ENCODE assay signal across 8 cellular contexts in genomic region chr12:103495158-103495782, GRCh38. TPM values are rescaled to one million over a fixed set of nuclear protein-coding genes. Genes with fewer than 3 reads are reported as not detected.
DNase-seq lines count a peak whose midpoint lies in the region; ATAC-seq, FAIRE-seq and TF ChIP-seq lines count a peak whose summit lies in the region.

No MANE protein-coding gene starts in this region.

- FAIRE-seq in D721Med (lab: Jason Lieb, UNC): no peak

- H3K9ac ChIP-seq in colonic mucosa (ENCODE audit: low read depth in 2 of 2, low read length in 2 of 2): no peak overlapping the region

- peak; percentile 54 for ATAC-seq in GM21717 (IDR thresholded peaks at IDR 0.05; ENCODE audit: unreplicated experiment)
- ATAC-seq in GM18519 (IDR thresholded peaks at IDR 0.05; ENCODE audit: low FRiP score, unreplicated experiment): no peak

- WGBS in tibial nerve, 2 donors: 1% methylated on average over 7 to 36 of the region's 58 CpGs

- H3K9me3 ChIP-seq in colonic mucosa (no peaks in the 10 kb centered on the region), tibial nerve (no peaks in the 10 kb centered on the region)

- H3K4me1 ChIP-seq in colonic mucosa (no peaks in the 10 kb centered on the region), tibial nerve (peaks cover 0 to 16% (median 2%) of the 10 kb centered on the region in 4 donors)

- no peaks in the 10 kb centered on the region for H3K36me3 ChIP-seq in colonic mucosa
- H3K36me3 ChIP-seq in tibial nerve: no peaks in the 10 kb centered on the region

- peaks cover 14% of the 10 kb centered on the region for H3K27me3 ChIP-seq in colonic mucosa
- peaks cover 0 to 22% of the 10 kb centered on the region in 2 donors for H3K27me3 ChIP-seq in tibial nerve

- DNase-seq in D721Med (ENCODE audit: insufficient read length, low spot score) (peak; percentile 37), NCI-H1417 (lab: John Stamatoyannopoulos, UW) (peak; percentile 92 to 97 (median 95)), colonic mucosa (peak; percentile 28), myocyte (ENCODE audit: low read depth) (peak; percentile 30), tibial nerve (ENCODE audit: low spot score in 2 of 2) (no peak)
- peak; percentile 38 for DNase-seq in activated CD4-positive, alpha-beta T cell treated with anti-CD3 and anti-CD28 coated beads for 1 hour

- TF ChIP-seq CTCF in D721Med (IDR thresholded peaks at IDR 0.05; ENCODE audit: insufficient read depth, missing control alignments) (no peak), colonic mucosa (IDR thresholded peaks at IDR 0.05) (no peak), tibial nerve (IDR thresholded peaks at IDR 0.05) (no peak)

- intact Hi-C loops in colonic mucosa (cut with DNase I): no loop called here

- no peak for TF ChIP-seq POLR2A in tibial nerve (IDR thresholded peaks at IDR 0.05)

- H3K27ac ChIP-seq in colonic mucosa (no peak overlapping the region), tibial nerve (no peak overlapping the region)

- peak overlapping the region; percentile 32 for H3K4me3 ChIP-seq in colonic mucosa
- H3K4me3 ChIP-seq in tibial nerve: peak overlapping the region; percentile 19 to 53 (median 34)

- no peak for TF ChIP-seq EP300 in tibial nerve (IDR thresholded peaks at IDR 0.05)

RNA-seq across cellular contexts. Expression of gene C12orf42, which starts 0.5 kb away (rescaled TPM):
- total RNA-seq in colonic mucosa (not detected), myocyte (0.26 and 0.80 TPM in 2 replicates), tibial nerve (1 to 10 TPM in 1 of 4 donors, not detected in 3; 1.2 TPM)
- polyA plus RNA-seq in myocyte (2012): 0.44 TPM

Comparison
In these comparisons a context has a peak if more than half of its experiments do, and no peak if none do; other contexts are left out.
1. DNase-seq: peak in D721Med (single experiment), NCI-H1417 (3 of 3), activated CD4-positive, alpha-beta T cell treated with anti-CD3 and anti-CD28 coated beads for 1 hour (single experiment), colonic mucosa (single experiment) and myocyte (single experiment); none in tibial nerve (0 of 2).